In genomic region chr7:139828880-139829653, GRCh38 we compare ENCODE assay signal across 8 cellular contexts. TPM values are rescaled to one million over a fixed set of nuclear protein-coding genes. Genes with fewer than 3 reads are reported as not detected.
DNase-seq lines count a peak whose midpoint lies in the region; ATAC-seq, FAIRE-seq and TF ChIP-seq lines count a peak whose summit lies in the region.

TSS of gene TBXAS1 (plus strand) at chr7:139829264. CDS start at chr7:139829391, 127 bp downstream.

- 33% methylated on average over 9 of the region's 9 CpGs for whole genome bisulfite sequencing in A549 (ENCODE audit: missing lambda C conversion rate)

- 0 out of 3 replicates have a peak within 1 kb of the TSS, but pooled peaks have one; percentile 11 for H3K4me3 ChIP-seq in A549
- peak within 1 kb of the TSS; percentile 79 for H3K4me3 ChIP-seq in NB4 (ENCODE audit: low read depth, low read length)
- no peak within 1 kb of the TSS for H3K4me3 ChIP-seq in bronchial epithelial cell (ENCODE audit: low read depth, low read length)

- TF ChIP-seq POLR2A in A549 (IDR thresholded peaks at IDR 0.05; ENCODE audit: low read length) (no peak), NB4 (IDR thresholded peaks at IDR 0.05; ENCODE audit: extremely low read depth, insufficient read length) (peak; percentile 57)

- TF ChIP-seq RAD21 in A549 (conservative IDR thresholded peaks at IDR 0.05 in 1 of 2, IDR thresholded peaks at IDR 0.05 in 1 of 2), result no peak

- H3K9me3 ChIP-seq in A549, result no peaks in the 10 kb centered on the region

- peaks cover 36% of the 10 kb centered on the region for H3K4me1 ChIP-seq in A549

- H3K36me3 ChIP-seq in bronchial epithelial cell (ENCODE audit: control insufficient read depth, insufficient read depth, low read length), result no peaks in the 10 kb centered on the region

- TF ChIP-seq CTCF in A549 (IDR thresholded peaks at IDR 0.05) (no peak), NB4 (IDR thresholded peaks at IDR 0.05; ENCODE audit: low read depth, low read length) (no peak), bronchial epithelial cell (IDR thresholded peaks at IDR 0.05; ENCODE audit: insufficient read depth, low read length, severe bottlenecking) (no peak)

- DNase-seq in A549 (ENCODE audit: low read depth in 1 of 2, low spot score in 1 of 2) (peak; percentile 19 to 41), NB4 (ENCODE audit: low read depth) (peak; percentile 96), bronchial epithelial cell (ENCODE audit: low read depth) (peak; percentile 55), mucosa of gallbladder (ENCODE audit: low spot score) (peak; percentile 17), NCI-H1436 treated with DMSO at 0.1 percent for 48 hours (lab: John Stamatoyannopoulos, UW) (no peak), NCI-H510A treated with DMSO at 0.1 percent for 48 hours (lab: John Stamatoyannopoulos, UW) (no peak)
- no peak for DNase-seq in effector CD4-positive, alpha-beta T cell

- TF ChIP-seq EP300 in A549 (IDR thresholded peaks at IDR 0.05), result no peak

- H3K27ac ChIP-seq in A549, result peak within 1 kb of the TSS; percentile 69 to 77

- peak; percentile 39 to 75; a peak in 5 of 6 replicates for ATAC-seq in A549
- ATAC-seq in GM19452 (IDR thresholded peaks at IDR 0.05; ENCODE audit: unreplicated experiment), result peak; percentile 46

- FAIRE-seq in A549 (lab: Jason Lieb, UNC), result no peak
- no peak for FAIRE-seq in bronchial epithelial cell (lab: Jason Lieb, UNC)

- CTCF ChIA-PET in A549 (lab: Yijun Ruan, JAX), result interaction anchor here (1.2 to 1.9 kb wide), 3 partner anchors 174 to 183 kb away, joined by 3 to 6 read pairs (median 6); no protein-coding TSS in a partner anchor

- H3K4me2 ChIP-seq in A549, result peak within 1 kb of the TSS; percentile 65

- POLR2A ChIA-PET in A549 (lab: Yijun Ruan, JAX), result no interaction called here

- no peaks in the 10 kb centered on the region for H3K27me3 ChIP-seq in bronchial epithelial cell (ENCODE audit: control insufficient read depth, insufficient read depth, low read length)

TF ChIP-seq in A549, 52 proteins besides CTCF, POLR2A, EP300 and RAD21:
- peak; percentile 61 for TF ChIP-seq MAFK (IDR thresholded peaks at IDR 0.05; ENCODE audit: partially characterized antibody)
- no peak for TF ChIP-seq EHF (CRISPR knock-in tag; IDR thresholded peaks at IDR 0.05)
- peak; percentile 42; the same call in 1 of the 2 replicates for TF ChIP-seq E2F6 (IDR thresholded peaks at IDR 0.05; ENCODE audit: borderline replicate concordance, low read depth)
- TF ChIP-seq MAX (IDR thresholded peaks at IDR 0.05), result peak; percentile 44; the same call in 1 of the 2 replicates
- TF ChIP-seq JUN (IDR thresholded peaks at IDR 0.05), result no peak
- TF ChIP-seq PHF8 (IDR thresholded peaks at IDR 0.05; ENCODE audit: borderline replicate concordance, low read depth), result no peak
TF ChIP-seq in A549: peak in this region for 3.

RNA-seq across cellular contexts. Expression of gene TBXAS1, which starts in this region (rescaled TPM):
- polyA plus RNA-seq in A549 (2011; rRNA removed) (11.6 and 13.8 TPM in 2 replicates), A549 (2017; fragmentation: RNase III; extraction: RNeasy Plus Mini Kit Qiagen cat#74134 plus additional on column Dnase treatment) (8.5 to 8.8 TPM (median 8.8 TPM) in 3 replicates)
- polyA plus RNA-seq in A549 (2012; cell fraction: cytosol; rRNA removed), result 6.3 and 6.9 TPM in 2 replicates
- 8.8 and 11.8 TPM in 2 replicates for polyA plus RNA-seq in A549 (2012; cell fraction: nucleus; rRNA removed)
- 9.2 and 15.5 TPM in 2 replicates for polyA minus RNA-seq in A549 (2011; rRNA and poly(A)+ RNA removed)
- total RNA-seq in bronchial epithelial cell (0.26 and 0.38 TPM in 2 replicates), mucosa of gallbladder (40.9 TPM)

Comparison
In these comparisons a context has a peak if more than half of its experiments do, and no peak if none do; other contexts are left out.
1. RNA of gene TBXAS1 (total RNA-seq): 40.9 TPM in mucosa of gallbladder (single experiment); 0.26 to 0.38 TPM in bronchial epithelial cell; every median in the first group is over 10 times any median in the second.
2. Peak in DNase-seq in bronchial epithelial cell; RNA of the gene not detected or under 1 TPM.
3. DNase-seq: peak in A549 (2 of 2), NB4 (single experiment) and mucosa of gallbladder (single experiment); none in effector CD4-positive, alpha-beta T cell (single experiment), NCI-H1436 treated with DMSO at 0.1 percent for 48 hours (single experiment) and NCI-H510A treated with DMSO at 0.1 percent for 48 hours (single experiment).